In the genomic region with DNA sequence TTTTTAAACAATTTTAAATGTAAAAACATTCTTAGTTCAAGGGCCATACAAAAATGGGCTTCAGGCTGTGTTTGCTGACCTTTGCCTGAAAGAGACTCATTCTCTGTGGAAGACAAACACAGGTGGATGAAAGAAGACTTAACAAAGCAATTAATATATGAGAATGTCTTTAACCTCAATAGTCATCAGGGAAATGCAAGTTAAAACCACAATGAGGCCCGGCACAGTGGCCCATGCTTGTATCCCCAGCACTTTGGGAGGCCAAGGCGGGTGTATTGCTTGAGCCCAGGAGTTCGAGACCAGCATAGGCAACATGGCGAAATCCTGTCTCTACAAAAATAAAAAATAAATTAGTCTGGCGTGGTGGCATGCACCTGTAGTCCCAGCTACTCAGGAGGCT, we compare ENCODE assay signal across 16 cellular contexts.
"Had no signal": no experiment of that assay in that cellular context is flagged by ENCODE, and none has a peak within 500 bp of the region (broad histone marks: within the 10 kb centered on the region; RNA-seq: fewer than 3 reads in every experiment).

No MANE protein-coding gene starts in this region.

- ATAC-seq: Panc1, PC-3, Right ventricle myocardium inferior had no signal

- H3K27ac ChIP-seq: HL-60, SJCRH30 had no signal

- H3K4me3 ChIP-seq: MG63, SJCRH30 had no signal

- H3K9me3 ChIP-seq: MG63, SJCRH30 had no signal

- DNase-seq: Karpas-422; KBM-7; MG63; NCI-H1417 treated with DMSO at 0.1 percent for 48 hours; NCI-H187 treated with DMSO at 0.1 percent for 48 hours; NCI-H226; NCI-H510A; NCI-H524 treated with DMSO at 0.1 percent for 48 hours; NCI-H774; NK-92 treated with Interleukin-12 subunit alpha and Interleukin-12 subunit beta, amount 100 ng/mL, for 24 hours; SHP77 treated with DMSO at 0.1 percent for 48 hours had no signal

- H3K4me1 ChIP-seq: SJCRH30 had no signal

- H3K27me3 ChIP-seq: MG63, SJCRH30 had no signal

- H3K36me3 ChIP-seq: MG63, SJCRH30 had no signal
